17 cellular contexts compared by ENCODE assay signal in genomic region chr11:86508604-86509471, GRCh38.
DNase-seq lines count a peak whose midpoint lies in the region; ATAC-seq, FAIRE-seq and TF ChIP-seq lines count a peak whose summit lies in the region.
"Had no signal": no experiment of that assay in that cellular context is flagged by ENCODE, and none has a peak within 500 bp of the region (broad histone marks: within the 10 kb centered on the region; RNA-seq: fewer than 3 reads in every experiment).

No MANE protein-coding gene starts in this region.

- peaks cover 8% of the 10 kb centered on the region for H3K79me1 ChIP-seq in trophoblast cell (ENCODE audit: low read length)

- H3K4me2 ChIP-seq in GM23248 (ENCODE audit: unreplicated experiment) (no peak overlapping the region), trophoblast cell (ENCODE audit: low read length) (no peak overlapping the region)

- ATAC-seq in HG03457 (IDR thresholded peaks at IDR 0.05; ENCODE audit: unreplicated experiment), result no peak
- no peak for ATAC-seq in HG03565 (IDR thresholded peaks at IDR 0.05; ENCODE audit: unreplicated experiment)
- ATAC-seq: stimulated activated memory B cell treated with anti-CD40 and anti-IgM and Interleukin-4, amounts not matched to agents 10 μg/mL and 1 μg/mL and 100 μg/mL, for 72 hours; upper lobe of right lung had no signal

- 64 to 69% methylated on average over 6 of the region's 6 CpGs for WGBS in GM23248 (ENCODE audit: low coverage in 1 of 2, low lambda C conversion rate in 2 of 2, missing lambda C conversion rate in 2 of 2), 2 experiments
- WGBS in trophoblast cell (ENCODE audit: extremely low coverage, insufficient coverage, insufficient read length), result no CpG with 5 or more reads among the region's 6 CpGs

- H3K4ac ChIP-seq in trophoblast cell (ENCODE audit: low read depth, low read length), result no peak overlapping the region

- H3K27me3 ChIP-seq in GM23248 (replicated peaks; ENCODE audit: insufficient read depth), result no peaks in the 10 kb centered on the region; the same call in 1 of the 2 replicates
- no peaks in the 10 kb centered on the region for H3K27me3 ChIP-seq in trophoblast cell (ENCODE audit: insufficient read depth, low read length)
- H3K27me3 ChIP-seq: neutrophil, upper lobe of right lung had no signal

- H2AFZ ChIP-seq in GM23248 (no peak overlapping the region), trophoblast cell (ENCODE audit: insufficient read depth, low read length, poor library complexity) (no peak overlapping the region)

- H3K27ac ChIP-seq in GM23248 (no peak overlapping the region), RWPE1 (peak overlapping the region; percentile 45; the same call in 1 of the 2 replicates), trophoblast cell (ENCODE audit: low read depth, low read length) (no peak overlapping the region)
- H3K27ac ChIP-seq: neutrophil, upper lobe of right lung, VCaP had no signal

- no peaks in the 10 kb centered on the region for H3K9me3 ChIP-seq in GM23248 (ENCODE audit: low read depth)
- peaks cover 2% of the 10 kb centered on the region for H3K9me3 ChIP-seq in trophoblast cell (ENCODE audit: insufficient read depth, low read depth, low read length)
- H3K9me3 ChIP-seq: neutrophil, upper lobe of right lung had no signal

- no peak overlapping the region for H2BK5ac ChIP-seq in trophoblast cell (ENCODE audit: low read depth, low read length, poor library complexity)

- TF ChIP-seq POLR2A in GM12891 (IDR thresholded peaks at IDR 0.05; ENCODE audit: low read depth, low read length), result no peak

- no peak overlapping the region for H4K8ac ChIP-seq in trophoblast cell (ENCODE audit: low read depth, low read length)

- H3K23ac ChIP-seq in trophoblast cell (ENCODE audit: low read length), result no peak overlapping the region

- H3K36me3 ChIP-seq in GM23248 (ENCODE audit: low read depth) (no peaks in the 10 kb centered on the region), trophoblast cell (ENCODE audit: control insufficient read depth in 1 of 2, insufficient read depth in 2 of 2, low read length in 2 of 2) (no peaks in the 10 kb centered on the region)
- H3K36me3 ChIP-seq: neutrophil, upper lobe of right lung had no signal

- H3K9me2 ChIP-seq in GM23248 (ENCODE audit: insufficient read depth), result no peaks in the 10 kb centered on the region

- H3K14ac ChIP-seq in trophoblast cell (ENCODE audit: low read length), result peak overlapping the region; percentile 6

- H3F3A ChIP-seq in GM23248 (ENCODE audit: insufficient read depth), result peaks cover 25% of the 10 kb centered on the region

- CTCF ChIA-PET in RWPE1 (lab: Yijun Ruan, JAX), result no interaction called here

- TF ChIP-seq CTCF in RWPE1 (conservative IDR thresholded peaks at IDR 0.05; ENCODE audit: low read depth) (no peak), foreskin fibroblast (IDR thresholded peaks at IDR 0.05; ENCODE audit: low read depth, low read length) (no peak)

- peak overlapping the region; percentile 56 for H2BK12ac ChIP-seq in trophoblast cell (ENCODE audit: low read length)

- POLR2A ChIA-PET in RWPE1 (lab: Yijun Ruan, JAX; ENCODE audit: low non-redundant PET), result no interaction called here

- H4K20me1 ChIP-seq in GM23248 (ENCODE audit: insufficient read depth), result no peaks in the 10 kb centered on the region

- H3K4me3 ChIP-seq in GM23248 (no peak overlapping the region), foreskin fibroblast (ENCODE audit: low read depth in 1 of 2, low read length in 2 of 2) (no peak overlapping the region), trophoblast cell (ENCODE audit: low read depth, low read length) (no peak overlapping the region)
- H3K4me3 ChIP-seq: upper lobe of right lung had no signal

- H4K12ac ChIP-seq in trophoblast cell (ENCODE audit: low read depth, low read length), result no peak overlapping the region

- no peak overlapping the region for H2BK120ac ChIP-seq in trophoblast cell (ENCODE audit: insufficient read depth, low read length, poor library complexity)

- H2AK5ac ChIP-seq in trophoblast cell (ENCODE audit: low read length), result no peak overlapping the region

- H3K79me2 ChIP-seq in GM23248 (ENCODE audit: insufficient read depth), result no peaks in the 10 kb centered on the region
- no peaks in the 10 kb centered on the region for H3K79me2 ChIP-seq in trophoblast cell (ENCODE audit: control insufficient read depth, insufficient read depth, low read length, poor library complexity)

- in situ Hi-C loops in GM23248 (cut with MboI), result no loop called here

- DNase-seq in GM23248 (peak; percentile 66), RWPE1 (ENCODE audit: low spot score) (peak; percentile 48), foreskin fibroblast (peak; percentile 28 to 39), trophoblast cell (no peak), AG08395 (ENCODE audit: low spot score) (no peak), GM12891 (ENCODE audit: insufficient read length, low spot score) (no peak)
- DNase-seq: activated effector memory CD4-positive, alpha-beta T cell treated with Interleukin-2 at 50 U/mL for 16 hours; C1 segment of cervical spinal cord; DMS79; effector CD4-positive, alpha-beta T cell; H9; upper lobe of right lung had no signal

- FAIRE-seq in GM12891 (lab: Jason Lieb, UNC), result no peak

- H4K91ac ChIP-seq in trophoblast cell (ENCODE audit: low read depth, low read length), result peak overlapping the region; percentile 28

- no peak overlapping the region for H3K9ac ChIP-seq in GM23248
- H3K9ac ChIP-seq in trophoblast cell (ENCODE audit: low read length), result no peak overlapping the region

- H3K4me1 ChIP-seq in GM23248 (ENCODE audit: insufficient read depth) (peaks cover 25% of the 10 kb centered on the region), trophoblast cell (ENCODE audit: control insufficient read depth in 1 of 2, insufficient read depth in 2 of 2, low read length in 2 of 2) (peaks cover 1 to 5% of the 10 kb centered on the region in 2 experiments)

- no peak overlapping the region for H3K18ac ChIP-seq in trophoblast cell (ENCODE audit: low read length)

TF ChIP-seq in GM12891, 5 proteins besides CTCF, POLR2A, EP300 and RAD21:
- no peak for TF ChIP-seq SPI1 (IDR thresholded peaks at IDR 0.05; ENCODE audit: low read depth, low read length)
- no peak for TF ChIP-seq POLR2AphosphoS5 (IDR thresholded peaks at IDR 0.05; ENCODE audit: low read depth, low read length)
- TF ChIP-seq PAX5 (IDR thresholded peaks at IDR 0.05; ENCODE audit: insufficient read depth, low read length, severe bottlenecking), result no peak
- no peak for TF ChIP-seq POU2F2 (IDR thresholded peaks at IDR 0.05; ENCODE audit: low read depth, low read length)
- no peak for TF ChIP-seq TAF1 (IDR thresholded peaks at IDR 0.05; ENCODE audit: low read depth, low read length)
TF ChIP-seq in GM12891: peak in this region for 0.

Comparison
In these comparisons a context has a peak if more than half of its experiments do, and no peak if none do; other contexts are left out.
1. DNase-seq: peak in GM23248 (single experiment), RWPE1 (single experiment) and foreskin fibroblast (2 of 2); none in trophoblast cell (0 of 2), AG08395 (single experiment) and GM12891 (single experiment).